ENCODE assay signal across 24 cellular contexts in genomic region chr2:163420604-163421003, GRCh38.
"Had no signal": no experiment of that assay in that cellular context is flagged by ENCODE, and none has a peak within 500 bp of the region (broad histone marks: within the 10 kb centered on the region; RNA-seq: fewer than 3 reads in every experiment).

No MANE protein-coding gene starts in this region.

- H3K4me3 ChIP-seq: coronary artery, dorsolateral prefrontal cortex, esophagus muscularis mucosa, gastrocnemius medialis, heart right ventricle, left lung, lower lobe of right lung, mucosa of descending colon had no signal

- H3K27me3 Mint-ChIP-seq: naive B cell had no signal

- H3K4me1 ChIP-seq: esophagus muscularis mucosa, gastrocnemius medialis, heart right ventricle, left lung, lower lobe of right lung had no signal

- H3K4me1 Mint-ChIP-seq: mesothelial cell of epicardium had no signal

- H3K27me3 ChIP-seq: dorsolateral prefrontal cortex, esophagus muscularis mucosa, gastrocnemius medialis, heart right ventricle, left lung had no signal

- DNase-seq: dermis blood vessel endothelial cell; dorsolateral prefrontal cortex; effector CD4-positive, alpha-beta T cell; effector memory CD4-positive, alpha-beta T cell; foreskin keratinocyte; gastrocnemius medialis; glutamatergic neuron; head of caudate nucleus; heart right ventricle; hippocampal formation; left cardiac atrium; left lung; left ventricle myocardium superior; lower lobe of right lung; mesenchymal stem cell; mucosa of descending colon; naive B cell had no signal

- H3K4me3 Mint-ChIP-seq: mesothelial cell of epicardium had no signal

- H3K27ac Mint-ChIP-seq: mesothelial cell of epicardium had no signal

- ATAC-seq: foreskin keratinocyte, gastrocnemius medialis, heart right ventricle, left cardiac atrium, left lung, left ventricle myocardium superior, lower lobe of right lung, mucosa of descending colon had no signal

- H3K36me3 ChIP-seq: esophagus muscularis mucosa, gastrocnemius medialis, heart right ventricle, left lung, lower lobe of right lung had no signal

- FAIRE-seq: colon, endothelial cell of umbilical vein, islet of Langerhans, keratinocyte had no signal

- H3K27ac ChIP-seq: coronary artery, dorsolateral prefrontal cortex, esophagus muscularis mucosa, foreskin keratinocyte, gastrocnemius medialis, heart right ventricle, left lung, lower lobe of right lung had no signal

- H3K9me3 ChIP-seq: esophagus muscularis mucosa, gastrocnemius medialis, left lung, lower lobe of right lung, mucosa of descending colon had no signal
